8 cellular contexts compared by ENCODE assay signal in genomic region chr10:131972474-131973071, GRCh38. TPM values are rescaled to one million over a fixed set of nuclear protein-coding genes. Genes with fewer than 3 reads are reported as not detected.
DNase-seq lines count a peak whose midpoint lies in the region; ATAC-seq lines count a peak whose summit lies in the region.

No MANE protein-coding gene starts in this region.

- ATAC-seq in activated CD4-positive, CD25-positive, alpha-beta regulatory T cell treated with anti-CD3 and anti-CD28 coated beads, Interleukin-2, amount 50 U/mL, for 24 hours: peak; percentile 64 to 75
- ATAC-seq in activated T-helper 17 cell treated with anti-CD3 and anti-CD28 coated beads, Interleukin-2, amount 50 U/mL, for 72 hours (replicated peaks): peak; percentile 71
- ATAC-seq in GM21717 (IDR thresholded peaks at IDR 0.05; ENCODE audit: unreplicated experiment): no peak

- H3K27me3 Mint-ChIP-seq in activated T-helper 17 cell treated with anti-CD3 and anti-CD28 coated beads, Interleukin-2, amount 50 U/mL, for 72 hours: no peaks in the 10 kb centered on the region

- DNase-seq in activated CD4-positive, CD25-positive, alpha-beta regulatory T cell (lab: John Stamatoyannopoulos, UW): no peak
- peak; percentile 44 for DNase-seq in iris pigment epithelial cell (ENCODE audit: low read depth)
- no peak for DNase-seq in NCI-H526 treated with DMSO at 0.1 percent for 48 hours (lab: John Stamatoyannopoulos, UW)
- DNase-seq in NCI-H1092 treated with DMSO at 0.1 percent for 48 hours (lab: John Stamatoyannopoulos, UW): no peak

- peak overlapping the region; percentile 94 for H3K4me3 Mint-ChIP-seq in activated T-helper 17 cell treated with anti-CD3 and anti-CD28 coated beads, Interleukin-2, amount 50 U/mL, for 72 hours

- peak overlapping the region; percentile 25 for H3K27ac ChIP-seq in temporal lobe (ENCODE audit: low read depth, low read length)

- H3K36me3 Mint-ChIP-seq in activated T-helper 17 cell treated with anti-CD3 and anti-CD28 coated beads, Interleukin-2, amount 50 U/mL, for 72 hours (ENCODE audit: low read depth): peaks cover 99% of the 10 kb centered on the region

- peaks cover 49% of the 10 kb centered on the region for H3K4me1 Mint-ChIP-seq in activated T-helper 17 cell treated with anti-CD3 and anti-CD28 coated beads, Interleukin-2, amount 50 U/mL, for 72 hours

- H3K27ac Mint-ChIP-seq in activated T-helper 17 cell treated with anti-CD3 and anti-CD28 coated beads, Interleukin-2, amount 50 U/mL, for 72 hours: peak overlapping the region; percentile 82

- H3K9me3 Mint-ChIP-seq in activated T-helper 17 cell treated with anti-CD3 and anti-CD28 coated beads, Interleukin-2, amount 50 U/mL, for 72 hours: no peaks in the 10 kb centered on the region

RNA-seq across cellular contexts. Expression of gene BNIP3, which starts 9.2 kb away (rescaled TPM):
- total RNA-seq in activated T-helper 17 cell treated with anti-CD3 and anti-CD28 coated beads, Interleukin-2, amount 50 U/mL, for 72 hours: 100 to 1,000 TPM; 102 to 362 TPM
- 29.0 TPM for total RNA-seq in temporal lobe
